ENCODE assay signal across 8 cellular contexts in the genomic region with DNA sequence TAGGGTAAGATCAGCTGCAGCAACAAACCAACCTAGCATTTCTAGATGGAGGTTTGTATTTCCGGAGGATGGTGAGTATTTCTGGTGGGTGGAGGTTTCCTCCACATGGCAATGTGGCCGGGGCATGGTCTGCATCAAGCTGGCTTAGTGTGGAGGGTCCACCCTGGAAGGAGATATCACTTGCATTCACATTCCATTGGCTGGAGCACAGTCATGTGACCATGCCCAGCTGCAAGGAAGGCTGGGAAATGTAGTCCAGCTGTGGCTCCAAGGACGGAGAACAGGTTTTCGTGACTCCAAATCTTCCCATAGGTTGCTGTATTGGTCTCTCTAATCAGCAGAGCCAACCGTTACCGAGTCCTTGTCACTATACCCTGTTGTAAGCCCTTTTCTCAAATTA.
DNase-seq lines count a peak whose midpoint lies in the region; ATAC-seq lines count a peak whose summit lies in the region.

No MANE protein-coding gene starts in this region.

- H3K27me3 Mint-ChIP-seq in natural killer cell treated with Interleukin-12 subunit alpha and Interleukin-12 subunit beta and Interleukin-15 and Interleukin-18, amount 100 ng/mL, for 72 hours, result no peaks in the 10 kb centered on the region

- peak overlapping the region; percentile 92 to 98 for H3K27ac Mint-ChIP-seq in natural killer cell treated with Interleukin-12 subunit alpha and Interleukin-12 subunit beta and Interleukin-15 and Interleukin-18, amount 100 ng/mL, for 72 hours

- H3K4me3 Mint-ChIP-seq in natural killer cell treated with Interleukin-12 subunit alpha and Interleukin-12 subunit beta and Interleukin-15 and Interleukin-18, amount 100 ng/mL, for 72 hours, result peak overlapping the region; percentile 70

- ATAC-seq in natural killer cell treated with Interleukin-12 subunit alpha and Interleukin-12 subunit beta and Interleukin-15 and Interleukin-18, amount 100 ng/mL, for 72 hours, result no peak
- ATAC-seq in GM21576 (IDR thresholded peaks at IDR 0.05; ENCODE audit: unreplicated experiment), result no peak
- no peak for ATAC-seq in GM21528 (IDR thresholded peaks at IDR 0.05; ENCODE audit: low FRiP score, unreplicated experiment)

- no peaks in the 10 kb centered on the region for H3K9me3 Mint-ChIP-seq in natural killer cell treated with Interleukin-12 subunit alpha and Interleukin-12 subunit beta and Interleukin-15 and Interleukin-18, amount 100 ng/mL, for 72 hours

- H3K36me3 ChIP-seq in KOPT-K1 (ENCODE audit: insufficient read depth, low read length), result no peaks in the 10 kb centered on the region; the same call in 1 of the 2 replicates

- no peaks in the 10 kb centered on the region for H3K9me3 ChIP-seq in KOPT-K1 (ENCODE audit: insufficient read depth, low read length, poor library complexity, severe bottlenecking)

- no peaks in the 10 kb centered on the region for H3K36me3 Mint-ChIP-seq in natural killer cell treated with Interleukin-12 subunit alpha and Interleukin-12 subunit beta and Interleukin-15 and Interleukin-18, amount 100 ng/mL, for 72 hours

- H3K27ac ChIP-seq in KOPT-K1 (ENCODE audit: low read depth, low read length, poor library complexity, severe bottlenecking), result peak overlapping the region; percentile 94

- peaks cover 41% of the 10 kb centered on the region in 2 donors for H3K4me1 Mint-ChIP-seq in natural killer cell treated with Interleukin-12 subunit alpha and Interleukin-12 subunit beta and Interleukin-15 and Interleukin-18, amount 100 ng/mL, for 72 hours (ENCODE audit: low read depth in 2 of 2)

- DNase-seq in ELR (ENCODE audit: low read depth), result peak; percentile 59
- peak; percentile 56 for DNase-seq in UCSD-AML1 (lab: John Stamatoyannopoulos, UW; ENCODE audit: unreplicated experiment)
- DNase-seq in cerebellum (ENCODE audit: low spot score), result peak; percentile 58
- no peak for DNase-seq in natural killer cell treated with Interleukin-12 subunit alpha and Interleukin-12 subunit beta and Interleukin-15 and Interleukin-18, amount 100 ng/mL, for 72 hours (ENCODE audit: low spot score)
- DNase-seq in GOT3 (lab: John Stamatoyannopoulos, UW), result no peak

Comparison
In these comparisons a context has a peak if more than half of its experiments do, and no peak if none do; other contexts are left out.
1. DNase-seq: peak in ELR (single experiment), UCSD-AML1 (single experiment) and cerebellum (single experiment); none in natural killer cell treated with Interleukin-12 subunit alpha and Interleukin-12 subunit beta and Interleukin-15 and Interleukin-18, amount 100 ng/mL, for 72 hours (single experiment) and GOT3 (single experiment).